ENCODE assay signal across 11 cellular contexts in genomic region chr11:114183041-114183511, GRCh38.
DNase-seq lines count a peak whose midpoint lies in the region; ATAC-seq, FAIRE-seq and TF ChIP-seq lines count a peak whose summit lies in the region.
"Had no signal": no experiment of that assay in that cellular context is flagged by ENCODE, and none has a peak within 500 bp of the region (broad histone marks: within the 10 kb centered on the region; RNA-seq: fewer than 3 reads in every experiment).

No MANE protein-coding gene starts in this region.

- peak; percentile 68 for DNase-seq in Right ventricle myocardium superior
- no peak for DNase-seq in Right ventricle myocardium inferior (ENCODE audit: missing footprints)
- DNase-seq in caudate nucleus (lab: John Stamatoyannopoulos, UW) = no peak
- DNase-seq in small intestine = peak; percentile 60
- peak; percentile 65 to 83 for DNase-seq in uterus
- no peak for DNase-seq in foreskin keratinocyte
- no peak for DNase-seq in epidermal melanocyte (ENCODE audit: insufficient read length, low spot score)
- DNase-seq: head of caudate nucleus had no signal

- H3K4me3 ChIP-seq in small intestine (ENCODE audit: low read depth in 1 of 2, low read length in 2 of 2) = no peak overlapping the region
- peak overlapping the region in 1 of 2 donors; percentile 9 for H3K4me3 ChIP-seq in uterus

- ATAC-seq in Right ventricle myocardium superior (ENCODE audit: poor library complexity) (no peak), Right ventricle myocardium inferior (no peak), GM21447 (IDR thresholded peaks at IDR 0.05; ENCODE audit: unreplicated experiment) (no peak), foreskin keratinocyte (no peak)
- ATAC-seq: Panc1 had no signal

- WGBS in small intestine, 3 donors = 60 to 86% (median 77%) methylated on average over 16 of the region's 16 CpGs

- H3K36me3 ChIP-seq in small intestine (ENCODE audit: control insufficient read depth in 2 of 2, insufficient read depth in 2 of 2, low read length in 2 of 2) = peaks cover 0 to 1% of the 10 kb centered on the region in 2 donors
- no peaks in the 10 kb centered on the region for H3K36me3 ChIP-seq in uterus

- TF ChIP-seq CTCF in uterus (IDR thresholded peaks at IDR 0.05) (no peak), foreskin keratinocyte (conservative IDR thresholded peaks at IDR 0.05) (no peak)

- H3K4me1 ChIP-seq in small intestine (ENCODE audit: control insufficient read depth in 2 of 2, insufficient read depth in 1 of 2, low read depth in 1 of 2, low read length in 1 of 2) (peaks cover 12 to 16% of the 10 kb centered on the region in 2 donors), uterus (peaks cover 9 to 24% of the 10 kb centered on the region in 2 donors), foreskin keratinocyte (no peaks in the 10 kb centered on the region)

- H3K27me3 ChIP-seq in small intestine (ENCODE audit: control insufficient read depth in 2 of 2, insufficient read depth in 2 of 2, low read length in 2 of 2) = no peaks in the 10 kb centered on the region
- no peaks in the 10 kb centered on the region for H3K27me3 ChIP-seq in uterus
- peaks cover 41% of the 10 kb centered on the region for H3K27me3 ChIP-seq in foreskin keratinocyte

- intact Hi-C loops in Right ventricle myocardium superior (cut with DNase I) (loop anchor here (5.0 kb wide), 2 partner anchors 74 to 121 kb away; no protein-coding TSS in a partner anchor), Right ventricle myocardium inferior (cut with DNase I) (loop anchor here (5.0 kb wide), 1 partner anchor 74 kb away; no protein-coding TSS in a partner anchor), uterus (cut with DNase I; ENCODE audit: low total_unique reads) (no loop called here)

- H3K27ac ChIP-seq in caudate nucleus (ENCODE audit: low read depth, low read length) = peak overlapping the region; percentile 18
- H3K27ac ChIP-seq in small intestine (ENCODE audit: low read depth in 1 of 2, low read length in 1 of 2) = peak overlapping the region in 1 of 2 donors; percentile 71
- peak overlapping the region; percentile 97 to 100 for H3K27ac ChIP-seq in uterus
- H3K27ac ChIP-seq in foreskin keratinocyte = no peak overlapping the region

- peak in 1 of 2 donors; percentile 12 for TF ChIP-seq POLR2A in uterus (IDR thresholded peaks at IDR 0.05)

- no peak for FAIRE-seq in small intestine (lab: Jason Lieb, UNC)
- FAIRE-seq: H1 had no signal

- H3K9me3 ChIP-seq in small intestine (ENCODE audit: control insufficient read depth, low read depth) (no peaks in the 10 kb centered on the region), uterus (no peaks in the 10 kb centered on the region)

Comparison
In these comparisons a context has a peak if more than half of its experiments do, and no peak if none do; other contexts are left out.
1. DNase-seq: peak in Right ventricle myocardium superior (single experiment), small intestine (single experiment) and uterus (2 of 2); none in Right ventricle myocardium inferior (single experiment), caudate nucleus (0 of 61), foreskin keratinocyte (0 of 2) and epidermal melanocyte (single experiment).